11 cellular contexts compared by ENCODE assay signal in genomic region chr16:56764835-56765234, GRCh38.
"Had no signal": no experiment of that assay in that cellular context is flagged by ENCODE, and none has a peak within 500 bp of the region (broad histone marks: within the 10 kb centered on the region; RNA-seq: fewer than 3 reads in every experiment).

No MANE protein-coding gene starts in this region.

- H3K4me1 ChIP-seq: parathyroid adenoma had no signal

- H3K27ac Mint-ChIP-seq: activated naive CD4-positive, alpha-beta T cell treated with anti-CD3 and anti-CD28 coated beads, Interleukin-2, amount 50 U/mL, for 24 hours; memory B cell; natural killer cell; stimulated activated memory B cell treated with anti-CD40 and anti-IgM and Interleukin-4, amounts not matched to agents 10 μg/mL and 1 μg/mL and 100 μg/mL, for 72 hours had no signal

- H3K27me3 Mint-ChIP-seq: activated naive CD4-positive, alpha-beta T cell treated with anti-CD3 and anti-CD28 coated beads, Interleukin-2, amount 50 U/mL, for 24 hours; memory B cell; stimulated activated memory B cell treated with anti-CD40 and anti-IgM and Interleukin-4, amounts not matched to agents 10 μg/mL and 1 μg/mL and 100 μg/mL, for 72 hours had no signal

- ATAC-seq: left ventricle myocardium superior; natural killer cell; stimulated activated memory B cell treated with anti-CD40 and anti-IgM and Interleukin-4, amounts not matched to agents 10 μg/mL and 1 μg/mL and 100 μg/mL, for 72 hours had no signal

- H3K4me3 ChIP-seq: adrenal gland had no signal

- H3K9me3 ChIP-seq: adrenal gland, neutrophil had no signal

- H3K27ac ChIP-seq: adrenal gland, neutrophil, parathyroid adenoma had no signal

- H3K4me3 Mint-ChIP-seq: activated naive CD4-positive, alpha-beta T cell treated with anti-CD3 and anti-CD28 coated beads, Interleukin-2, amount 50 U/mL, for 24 hours; memory B cell; natural killer cell; stimulated activated memory B cell treated with anti-CD40 and anti-IgM and Interleukin-4, amounts not matched to agents 10 μg/mL and 1 μg/mL and 100 μg/mL, for 72 hours had no signal

- DNase-seq: adrenal gland; caudate nucleus; foreskin melanocyte; left ventricle myocardium superior; natural killer cell; stimulated activated CD4-positive, alpha-beta T cell treated with anti-CD3 and anti-CD28 coated beads, Interleukin-2, amount 100 ng/mL, for 48 hours had no signal

- H3K36me3 Mint-ChIP-seq: natural killer cell had no signal

- H3K27me3 ChIP-seq: adrenal gland, neutrophil had no signal

- H3K9me3 Mint-ChIP-seq: activated naive CD4-positive, alpha-beta T cell treated with anti-CD3 and anti-CD28 coated beads, Interleukin-2, amount 50 U/mL, for 24 hours; memory B cell; natural killer cell; stimulated activated memory B cell treated with anti-CD40 and anti-IgM and Interleukin-4, amounts not matched to agents 10 μg/mL and 1 μg/mL and 100 μg/mL, for 72 hours had no signal
